In genomic region chr5:132746592-132747063, GRCh38 we compare ENCODE assay signal across 8 cellular contexts. TPM values are rescaled to one million over a fixed set of nuclear protein-coding genes. Genes with fewer than 3 reads are reported as not detected.
A peak's percentile ranks its signal among the peaks of the same experiment; 100 is the strongest.
DNase-seq lines count a peak whose midpoint lies in the region; ATAC-seq and TF ChIP-seq lines count a peak whose summit lies in the region.

No MANE protein-coding gene starts in this region.

- H3K27ac ChIP-seq in GM23338 (ENCODE audit: low read depth): no peak overlapping the region

- no peaks in the 10 kb centered on the region for H3K36me3 Mint-ChIP-seq in GM23338 (ENCODE audit: low read depth)
- H3K36me3 Mint-ChIP-seq in activated CD8-positive, alpha-beta T cell treated with anti-CD3 and anti-CD28 coated beads for 36 hours (ENCODE audit: low read depth): peaks cover 12% of the 10 kb centered on the region

- H3K4me1 Mint-ChIP-seq in GM23338: no peaks in the 10 kb centered on the region
- peaks cover 33% of the 10 kb centered on the region for H3K4me1 Mint-ChIP-seq in activated CD8-positive, alpha-beta T cell treated with anti-CD3 and anti-CD28 coated beads for 36 hours (ENCODE audit: low read depth)

- no peaks in the 10 kb centered on the region for H3K79me2 ChIP-seq in GM23338 (replicated peaks; ENCODE audit: insufficient read depth)

- TF ChIP-seq CTCF in AG09309 (IDR thresholded peaks at IDR 0.05; ENCODE audit: control insufficient read depth, insufficient read depth, low read depth, low read length, missing control alignments) (peak; percentile 32), GM23338 (conservative IDR thresholded peaks at IDR 0.05; ENCODE audit: low read depth in 2 of 2) (peak; percentile 69 to 92), retinal pigment epithelial cell (conservative IDR thresholded peaks at IDR 0.05; ENCODE audit: low read depth, low read length) (peak; percentile 66)
- TF ChIP-seq CTCF in activated CD8-positive, alpha-beta T cell treated with anti-CD3 and anti-CD28 coated beads for 36 hours (IDR thresholded peaks at IDR 0.05): peak; percentile 68

- no peak for ATAC-seq in GM23338
- ATAC-seq in activated CD8-positive, alpha-beta T cell treated with anti-CD3 and anti-CD28 coated beads for 36 hours: peak; percentile 66
- ATAC-seq in HG02571 (IDR thresholded peaks at IDR 0.05; ENCODE audit: unreplicated experiment): no peak

- no peaks in the 10 kb centered on the region for H3K36me3 ChIP-seq in GM23338 (ENCODE audit: insufficient read depth)

- H3K4me2 ChIP-seq in GM23338: peak overlapping the region; percentile 77

- no peak overlapping the region; the same call in 1 of the 2 replicates for H2AFZ ChIP-seq in GM23338

- no peaks in the 10 kb centered on the region for H3K9me2 ChIP-seq in GM23338 (ENCODE audit: insufficient read depth)

- no peaks in the 10 kb centered on the region; the same call in 1 of the 2 replicates for H3K4me1 ChIP-seq in GM23338 (ENCODE audit: insufficient read depth)

- H3K9me3 Mint-ChIP-seq in GM23338: no peaks in the 10 kb centered on the region
- H3K9me3 Mint-ChIP-seq in activated CD8-positive, alpha-beta T cell treated with anti-CD3 and anti-CD28 coated beads for 36 hours: no peaks in the 10 kb centered on the region

- DNase-seq in AG09309 (ENCODE audit: low read depth) (no peak), GM23338 (ENCODE audit: low spot score) (peak; percentile 91), head of caudate nucleus (peak in 36 of 42 donors; percentile 38 to 81 (median 64)), retinal pigment epithelial cell (ENCODE audit: low read depth) (no peak), NCI-H187 treated with DMSO at 0.1 percent for 48 hours (lab: John Stamatoyannopoulos, UW) (no peak), NCI-H1048 (lab: John Stamatoyannopoulos, UW) (no peak)
- peak; percentile 79 for DNase-seq in activated CD8-positive, alpha-beta T cell treated with anti-CD3 and anti-CD28 coated beads for 36 hours

- CTCF ChIA-PET in activated CD8-positive, alpha-beta T cell treated with anti-CD3 and anti-CD28 coated beads for 36 hours (lab: Charles Lee): interaction anchor here (0.7 to 3.8 kb wide), 9 partner anchors 8 to 108 kb away, joined by 3 to 36 read pairs (median 6); partner anchors contain the start of genes IL4, KIF3A and SEPTIN8

- H3K27ac Mint-ChIP-seq in GM23338: no peak overlapping the region
- peak overlapping the region; percentile 75 for H3K27ac Mint-ChIP-seq in activated CD8-positive, alpha-beta T cell treated with anti-CD3 and anti-CD28 coated beads for 36 hours

- POLR2A ChIA-PET in activated CD8-positive, alpha-beta T cell treated with anti-CD3 and anti-CD28 coated beads for 36 hours (lab: Charles Lee): interaction anchor here (0.6 to 3.4 kb wide), 4 partner anchors 9 to 250 kb away, joined by 3 to 23 read pairs (median 4); partner anchors contain the start of gene KIF3A

- peaks cover 64% of the 10 kb centered on the region for H3K27me3 ChIP-seq in GM23338 (ENCODE audit: insufficient read depth)

- peaks cover 33% of the 10 kb centered on the region for H3K27me3 Mint-ChIP-seq in GM23338 (ENCODE audit: insufficient read depth, low read depth, poor library complexity)
- peaks cover 10% of the 10 kb centered on the region for H3K27me3 Mint-ChIP-seq in activated CD8-positive, alpha-beta T cell treated with anti-CD3 and anti-CD28 coated beads for 36 hours

- H3F3A ChIP-seq in GM23338 (replicated peaks; ENCODE audit: low read depth): no peaks in the 10 kb centered on the region

- intact Hi-C loops in activated CD8-positive, alpha-beta T cell treated with anti-CD3 and anti-CD28 coated beads for 36 hours (cut with micrococcal nuclease): loop anchor here (5.0 kb wide), 1 partner anchor 76 kb away; no protein-coding TSS in a partner anchor
- intact Hi-C loops in head of caudate nucleus (cut with DNase I): no loop called here

- H3K4me3 Mint-ChIP-seq in GM23338: peak overlapping the region; percentile 66
- H3K4me3 Mint-ChIP-seq in activated CD8-positive, alpha-beta T cell treated with anti-CD3 and anti-CD28 coated beads for 36 hours: peak overlapping the region; percentile 75

- H4K20me1 ChIP-seq in GM23338 (replicated peaks; ENCODE audit: insufficient read depth): no peaks in the 10 kb centered on the region

- H3K4me3 ChIP-seq in AG09309 (ENCODE audit: control insufficient read depth, low read depth, low read length): peak overlapping the region; percentile 38
- peak overlapping the region; percentile 69 for H3K4me3 ChIP-seq in GM23338
- H3K4me3 ChIP-seq in retinal pigment epithelial cell (ENCODE audit: low read length): peak overlapping the region; percentile 58

TF ChIP-seq in GM23338, 12 proteins besides CTCF, POLR2A, EP300 and RAD21 (continues in another document):
- TF ChIP-seq JUNB (IDR thresholded peaks at IDR 0.05; ENCODE audit: unreplicated experiment): no peak
- TF ChIP-seq NANOG (IDR thresholded peaks at IDR 0.05; ENCODE audit: borderline replicate concordance): no peak
- TF ChIP-seq ETS1 (IDR thresholded peaks at IDR 0.05): no peak
- no peak for TF ChIP-seq ZNF114 (CRISPR knock-in tag; IDR thresholded peaks at IDR 0.05)
- TF ChIP-seq, protein P1, sequence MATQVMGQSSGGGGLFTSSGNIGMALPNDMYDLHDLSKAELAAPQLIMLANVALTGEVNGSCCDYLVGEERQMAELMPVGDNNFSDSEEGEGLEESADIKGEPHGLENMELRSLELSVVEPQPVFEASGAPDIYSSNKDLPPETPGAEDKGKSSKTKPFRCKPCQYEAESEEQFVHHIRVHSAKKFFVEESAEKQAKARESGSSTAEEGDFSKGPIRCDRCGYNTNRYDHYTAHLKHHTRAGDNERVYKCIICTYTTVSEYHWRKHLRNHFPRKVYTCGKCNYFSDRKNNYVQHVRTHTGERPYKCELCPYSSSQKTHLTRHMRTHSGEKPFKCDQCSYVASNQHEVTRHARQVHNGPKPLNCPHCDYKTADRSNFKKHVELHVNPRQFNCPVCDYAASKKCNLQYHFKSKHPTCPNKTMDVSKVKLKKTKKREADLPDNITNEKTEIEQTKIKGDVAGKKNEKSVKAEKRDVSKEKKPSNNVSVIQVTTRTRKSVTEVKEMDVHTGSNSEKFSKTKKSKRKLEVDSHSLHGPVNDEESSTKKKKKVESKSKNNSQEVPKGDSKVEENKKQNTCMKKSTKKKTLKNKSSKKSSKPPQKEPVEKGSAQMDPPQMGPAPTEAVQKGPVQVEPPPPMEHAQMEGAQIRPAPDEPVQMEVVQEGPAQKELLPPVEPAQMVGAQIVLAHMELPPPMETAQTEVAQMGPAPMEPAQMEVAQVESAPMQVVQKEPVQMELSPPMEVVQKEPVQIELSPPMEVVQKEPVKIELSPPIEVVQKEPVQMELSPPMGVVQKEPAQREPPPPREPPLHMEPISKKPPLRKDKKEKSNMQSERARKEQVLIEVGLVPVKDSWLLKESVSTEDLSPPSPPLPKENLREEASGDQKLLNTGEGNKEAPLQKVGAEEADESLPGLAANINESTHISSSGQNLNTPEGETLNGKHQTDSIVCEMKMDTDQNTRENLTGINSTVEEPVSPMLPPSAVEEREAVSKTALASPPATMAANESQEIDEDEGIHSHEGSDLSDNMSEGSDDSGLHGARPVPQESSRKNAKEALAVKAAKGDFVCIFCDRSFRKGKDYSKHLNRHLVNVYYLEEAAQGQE (IDR thresholded peaks at IDR 0.05; ENCODE audit: unreplicated experiment): no peak
- no peak for TF ChIP-seq STAT1 (IDR thresholded peaks at IDR 0.05; ENCODE audit: unreplicated experiment)
- no peak for TF ChIP-seq CREB1 (CRISPR knock-in tag; IDR thresholded peaks at IDR 0.05; ENCODE audit: low read depth)
- no peak for TF ChIP-seq EZH2 (IDR thresholded peaks at IDR 0.05; ENCODE audit: low read depth, unreplicated experiment)
- TF ChIP-seq POLR2AphosphoS5 (IDR thresholded peaks at IDR 0.05; ENCODE audit: low read depth): no peak
- no peak for TF ChIP-seq EZH2phosphoT487 (IDR thresholded peaks at IDR 0.05; ENCODE audit: unreplicated experiment)

RNA-seq across cellular contexts. Expression of gene CCNI2, which starts 0.6 kb away (rescaled TPM):
- 0.74 and 2.5 TPM in 2 replicates for total RNA-seq in GM23338 (2014; rRNA removed; shearing (Covaris generic))
- 0.55 and 1.1 TPM in 2 replicates for polyA plus RNA-seq in GM23338 (2016; fragmentation: Nextera tagmentation; extraction: Ambion mirVana)
- 10 to 100 TPM in 1 of 2 experiments, 1 to 10 TPM in 1; 8.7 to 10.0 TPM for total RNA-seq in activated CD8-positive, alpha-beta T cell treated with anti-CD3 and anti-CD28 coated beads for 36 hours

RNA-seq across cellular contexts. Expression of gene KIF3A, which starts 9.3 kb away (rescaled TPM):
- 10.5 and 11.2 TPM in 2 replicates for total RNA-seq in GM23338 (2014; rRNA removed; shearing (Covaris generic))
- polyA plus RNA-seq in GM23338 (2016; fragmentation: Nextera tagmentation; extraction: Ambion mirVana): 15.4 and 19.7 TPM in 2 replicates
- 10 to 100 TPM; 16.4 to 17.0 TPM for total RNA-seq in activated CD8-positive, alpha-beta T cell treated with anti-CD3 and anti-CD28 coated beads for 36 hours

RNA-seq across cellular contexts. Expression of gene SEPTIN8, which starts 30.4 kb away (rescaled TPM):
- 37.2 and 45.0 TPM in 2 replicates for total RNA-seq in GM23338 (2014; rRNA removed; shearing (Covaris generic))
- 8.7 and 8.8 TPM in 2 replicates for polyA plus RNA-seq in GM23338 (2016; fragmentation: Nextera tagmentation; extraction: Ambion mirVana)
- 10 to 100 TPM; 25.2 to 27.1 TPM for total RNA-seq in activated CD8-positive, alpha-beta T cell treated with anti-CD3 and anti-CD28 coated beads for 36 hours

Comparison
In these comparisons a context has a peak if more than half of its experiments do, and no peak if none do; other contexts are left out.
1. DNase-seq: peak in GM23338 (single experiment), activated CD8-positive, alpha-beta T cell treated with anti-CD3 and anti-CD28 coated beads for 36 hours (single experiment) and head of caudate nucleus (36 of 42); none in AG09309 (single experiment), retinal pigment epithelial cell (single experiment), NCI-H187 treated with DMSO at 0.1 percent for 48 hours (single experiment) and NCI-H1048 (single experiment).
2. Peak in every context shown above with its lines, with median percentiles within 50 percentile points of each other: H3K4me3 ChIP-seq and CTCF ChIP-seq.